In genomic region chr16:88317619-88317977, GRCh38 we compare ENCODE assay signal across 21 cellular contexts.
DNase-seq lines count a peak whose midpoint lies in the region; ATAC-seq lines count a peak whose summit lies in the region.
"Had no signal": no experiment of that assay in that cellular context is flagged by ENCODE, and none has a peak within 500 bp of the region (broad histone marks: within the 10 kb centered on the region; RNA-seq: fewer than 3 reads in every experiment).

No MANE protein-coding gene starts in this region.

- no peak overlapping the region for H2BK5ac ChIP-seq in mesenchymal stem cell (ENCODE audit: low read depth, low read length, poor library complexity, severe bottlenecking)

- H2BK12ac ChIP-seq in mesenchymal stem cell (ENCODE audit: low read length in 2 of 2) = peak overlapping the region; percentile 0 to 95

- no peak overlapping the region for H4K8ac ChIP-seq in mesenchymal stem cell (ENCODE audit: low read length)

- H3K27me3 ChIP-seq in ACC112 (ENCODE audit: insufficient read depth, low read length) (no peaks in the 10 kb centered on the region), GM23248 (replicated peaks; ENCODE audit: insufficient read depth) (no peaks in the 10 kb centered on the region), mesenchymal stem cell (ENCODE audit: control insufficient read depth in 1 of 2, insufficient read depth in 1 of 2, low read length in 2 of 2) (no peaks in the 10 kb centered on the region)

- H3K4me3 ChIP-seq in ACC112 (ENCODE audit: low read depth, low read length) (no peak overlapping the region), GM23248 (no peak overlapping the region), mesenchymal stem cell (ENCODE audit: insufficient read depth in 1 of 2, low read depth in 1 of 2, low read length in 2 of 2) (no peak overlapping the region)
- H3K4me3 ChIP-seq: lung had no signal

- H2AK5ac ChIP-seq in mesenchymal stem cell (ENCODE audit: low read length, severe bottlenecking) = no peak overlapping the region

- no peaks in the 10 kb centered on the region for H3K9me2 ChIP-seq in GM23248 (ENCODE audit: insufficient read depth)

- H3K79me2 ChIP-seq in ACC112 (ENCODE audit: control insufficient read depth, insufficient read depth, low read length, unreplicated experiment) (no peaks in the 10 kb centered on the region), GM23248 (ENCODE audit: insufficient read depth) (no peaks in the 10 kb centered on the region)

- H3K27ac ChIP-seq in ACC112 (ENCODE audit: low read depth, low read length) (no peak overlapping the region), GM23248 (no peak overlapping the region), mesenchymal stem cell (ENCODE audit: low read length, poor library complexity, severe bottlenecking) (no peak overlapping the region)
- H3K27ac ChIP-seq: VCaP had no signal

- peak overlapping the region; percentile 2 to 79 for H3K18ac ChIP-seq in mesenchymal stem cell (ENCODE audit: low read depth in 1 of 2, low read length in 2 of 2)

- no peak overlapping the region for H3K4me2 ChIP-seq in GM23248 (ENCODE audit: unreplicated experiment)
- no peak overlapping the region for H3K4me2 ChIP-seq in mesenchymal stem cell (ENCODE audit: low read length, poor library complexity, severe bottlenecking)

- no peaks in the 10 kb centered on the region for H3F3A ChIP-seq in GM23248 (ENCODE audit: insufficient read depth)

- H4K20me1 ChIP-seq in GM23248 (ENCODE audit: insufficient read depth) = no peaks in the 10 kb centered on the region

- H3K9me3 ChIP-seq in GM23248 (ENCODE audit: low read depth) (no peaks in the 10 kb centered on the region), mesenchymal stem cell (ENCODE audit: control insufficient read depth, low read length) (peaks cover 4% of the 10 kb centered on the region)

- peak overlapping the region; percentile 57 to 66 for H3K4ac ChIP-seq in mesenchymal stem cell (ENCODE audit: low read depth in 1 of 2, low read length in 2 of 2)

- no peak overlapping the region for H3K23ac ChIP-seq in mesenchymal stem cell (ENCODE audit: low read length in 2 of 2)

- H2AFZ ChIP-seq in ACC112 (ENCODE audit: low read length, unreplicated experiment) (peak overlapping the region; percentile 65), GM23248 (no peak overlapping the region), mesenchymal stem cell (ENCODE audit: low read depth, low read length) (no peak overlapping the region)

- peak overlapping the region; percentile 58 for H4K91ac ChIP-seq in mesenchymal stem cell (ENCODE audit: low read length)

- 26 to 35% methylated on average over 9 of the region's 9 CpGs for WGBS in GM23248 (ENCODE audit: low coverage in 1 of 2, low lambda C conversion rate in 2 of 2, missing lambda C conversion rate in 2 of 2), 2 experiments
- WGBS in mesenchymal stem cell = 91% methylated on average over 9 of the region's 9 CpGs

- H3K9ac ChIP-seq in GM23248 = peak overlapping the region; percentile 18; the same call in 1 of the 2 replicates
- peak overlapping the region; percentile 1 for H3K9ac ChIP-seq in mesenchymal stem cell (ENCODE audit: low read length)

- H3K4me1 ChIP-seq in ACC112 (ENCODE audit: control insufficient read depth, insufficient read depth, low read length, unreplicated experiment) (peaks cover 21% of the 10 kb centered on the region), GM23248 (ENCODE audit: insufficient read depth) (peaks cover 11% of the 10 kb centered on the region), mesenchymal stem cell (ENCODE audit: control insufficient read depth, insufficient read depth, low read depth, low read length) (peaks cover 30% of the 10 kb centered on the region)

- in situ Hi-C loops in GM23248 (cut with MboI) = no loop called here
- in situ Hi-C loops in G401 (cut with HindIII; ENCODE audit: low sequenced_read_pairs) = no loop called here

- no peaks in the 10 kb centered on the region for H3K79me1 ChIP-seq in mesenchymal stem cell (replicated peaks; ENCODE audit: low read length, poor library complexity, severe bottlenecking)

- no peaks in the 10 kb centered on the region for H3K36me3 ChIP-seq in ACC112 (ENCODE audit: insufficient read depth, low read length)
- H3K36me3 ChIP-seq in GM23248 (ENCODE audit: low read depth) = no peaks in the 10 kb centered on the region
- no peaks in the 10 kb centered on the region for H3K36me3 ChIP-seq in mesenchymal stem cell (ENCODE audit: control insufficient read depth in 1 of 2, insufficient read depth in 2 of 2, low read depth in 1 of 2, low read length in 2 of 2)

- peak overlapping the region in 1 of 2 experiments; percentile 44 for H3K14ac ChIP-seq in mesenchymal stem cell (ENCODE audit: low read length in 2 of 2)

- H2BK15ac ChIP-seq in mesenchymal stem cell (ENCODE audit: low read depth, poor library complexity, severe bottlenecking) = peak overlapping the region; percentile 29

- no peak for ATAC-seq in HG03469 (IDR thresholded peaks at IDR 0.05; ENCODE audit: unreplicated experiment)
- ATAC-seq: activated CD8-positive, alpha-beta T cell treated with anti-CD3 and anti-CD28 coated beads, Interleukin-2, amount 10 ng/mL, durations not matched to agents 7 days and 5 days; activated naive CD4-positive, alpha-beta T cell treated with anti-CD3 and anti-CD28 coated beads, Interleukin-2, amount 50 U/mL, for 72 hours; esophagus mucosa; naive thymus-derived CD8-positive, alpha-beta T cell had no signal

- peak; percentile 81 for DNase-seq in GM23248
- peak; percentile 69 for DNase-seq in fibroblast of gingiva (ENCODE audit: low read depth)
- peak; percentile 52 for DNase-seq in mesenchymal stem cell
- no peak for DNase-seq in NCI-H748 treated with DMSO at 0.1 percent for 48 hours (lab: John Stamatoyannopoulos, UW)
- no peak for DNase-seq in G401 (ENCODE audit: low spot score)
- no peak for DNase-seq in HuH-7.5 (ENCODE audit: low spot score)
- DNase-seq: activated CD8-positive, alpha-beta T cell treated with anti-CD3 and anti-CD28 coated beads, Interleukin-2, amount 10 ng/mL, durations not matched to agents 7 days and 5 days; activated T-cell treated with anti-CD3 and anti-CD28 coated beads, Interleukin-2, amount 50 U/mL, for 48 hours; naive thymus-derived CD8-positive, alpha-beta T cell; NCI-H1436 treated with DMSO at 0.1 percent for 48 hours; NCI-H2227 treated with DMSO at 0.1 percent for 48 hours; NK-92 treated with Interleukin-12 subunit alpha and Interleukin-12 subunit beta, amount 100 ng/mL, for 24 hours; stimulated activated CD4-positive, alpha-beta T cell treated with anti-CD3 and anti-CD28 coated beads, Interleukin-15, amount 100 ng/mL, for 24 hours; stimulated activated naive CD4-positive, alpha-beta T cell treated with Interleukin-2 at 50 U/mL for 16 hours; trophoblast cell had no signal

- H2BK120ac ChIP-seq in mesenchymal stem cell (ENCODE audit: low read depth, low read length) = no peak overlapping the region

Comparison
In these comparisons a context has a peak if more than half of its experiments do, and no peak if none do; other contexts are left out.
1. DNase-seq: peak in GM23248 (single experiment), fibroblast of gingiva (single experiment) and mesenchymal stem cell (single experiment); none in NCI-H748 treated with DMSO at 0.1 percent for 48 hours (single experiment), G401 (single experiment) and HuH-7.5 (single experiment).